1 cellular context compared by ENCODE assay signal in genomic region chr9:107489687-107490605, GRCh38.
TF ChIP-seq lines count a peak whose summit lies in the region.

KLF4 (minus strand) TSS chr9:107489769; CDS start chr9:107489172, 597 bp downstream.

TF ChIP-seq in IMR-90, 13 proteins besides CTCF, POLR2A, EP300 and RAD21 (continued from another document):
- no peak for TF ChIP-seq ELK1 (IDR thresholded peaks at IDR 0.05; ENCODE audit: borderline replicate concordance, low read depth, low read length)
- peak; percentile 57; the same call in 1 of the 2 replicates for TF ChIP-seq MAZ (IDR thresholded peaks at IDR 0.05; ENCODE audit: borderline replicate concordance, low read depth, low read length)
- no peak for TF ChIP-seq NFE2L2 (IDR thresholded peaks at IDR 0.05; ENCODE audit: low read depth, low read length)
- no peak for TF ChIP-seq RCOR1 (IDR thresholded peaks at IDR 0.05; ENCODE audit: insufficient replicate concordance, low read length)
- no peak for TF ChIP-seq MXI1 (IDR thresholded peaks at IDR 0.05; ENCODE audit: borderline replicate concordance, low read depth, low read length)
- TF ChIP-seq USF2 (IDR thresholded peaks at IDR 0.05; ENCODE audit: low read depth, low read length), result peak; percentile 64
- no peak for TF ChIP-seq CEBPB (IDR thresholded peaks at IDR 0.05; ENCODE audit: low read depth, low read length)
